14 cellular contexts compared by ENCODE assay signal in genomic region chr5:66830636-66831035, GRCh38.
DNase-seq lines count a peak whose midpoint lies in the region; ATAC-seq and TF ChIP-seq lines count a peak whose summit lies in the region.
"Had no signal": no experiment of that assay in that cellular context is flagged by ENCODE, and none has a peak within 500 bp of the region (broad histone marks: within the 10 kb centered on the region; RNA-seq: fewer than 3 reads in every experiment).

No MANE protein-coding gene starts in this region.

- H3K9me3 Mint-ChIP-seq in HFFc6 (no peaks in the 10 kb centered on the region), H9 (no peaks in the 10 kb centered on the region)
- H3K9me3 Mint-ChIP-seq: dendritic cell treated with granulocyte-macrophage colony-stimulating factor and Interleukin-4, amounts not matched to agents 40 ng/mL and 50 ng/mL, for 4 days had no signal

- H3K27ac ChIP-seq in VCaP (no peak overlapping the region), H9 (ENCODE audit: insufficient read length, low read depth, low read length) (no peak overlapping the region)
- H3K27ac ChIP-seq: Peyer's patch, WERI-Rb-1 had no signal

- no peak overlapping the region for H3T11ph ChIP-seq in H9 (ENCODE audit: low read length)

- H4K8ac ChIP-seq in H9 (replicated peaks; ENCODE audit: insufficient read length, low read depth, low read length): no peak overlapping the region

- H2BK5ac ChIP-seq in H9 (ENCODE audit: insufficient read length, low read length): no peak overlapping the region

- H2BK120ac ChIP-seq in H9 (ENCODE audit: low read depth, low read length, poor library complexity, severe bottlenecking): no peak overlapping the region

- H2BK12ac ChIP-seq in H9 (ENCODE audit: insufficient read length, low read depth, low read length): no peak overlapping the region

- H2AFZ ChIP-seq in H9 (ENCODE audit: low read length): no peak overlapping the region

- DNase-seq in COR-L47 (lab: John Stamatoyannopoulos, UW): peak; percentile 4
- no peak for DNase-seq in HFFc6
- DNase-seq in kidney tubule cell (ENCODE audit: low spot score): peak; percentile 11
- no peak for DNase-seq in EL
- no peak for DNase-seq in stimulated activated CD4-positive, alpha-beta T cell treated with anti-CD3 and anti-CD28 coated beads, Interleukin-4, amount 100 ng/mL, for 1 hour
- DNase-seq in H9: no peak
- DNase-seq: activated gamma-delta T cell treated with Interleukin-2 at 50 U/mL for 16 hours, DMS79 treated with DMSO at 0.1 percent for 48 hours, NCI-H2029 treated with DMSO at 0.1 percent for 48 hours, Peyer's patch, WERI-Rb-1 had no signal

- H2BK15ac ChIP-seq in H9 (ENCODE audit: low read depth, low read length): no peak overlapping the region

- no peak overlapping the region for H3K9ac ChIP-seq in H9 (ENCODE audit: extremely low read depth, insufficient read length, low read length)

- no peak overlapping the region for H3K4ac ChIP-seq in H9 (ENCODE audit: low read depth, low read length)

- no peak overlapping the region for H3K4me3 Mint-ChIP-seq in HFFc6
- H3K4me3 Mint-ChIP-seq in H9: no peak overlapping the region
- H3K4me3 Mint-ChIP-seq: dendritic cell treated with granulocyte-macrophage colony-stimulating factor and Interleukin-4, amounts not matched to agents 40 ng/mL and 50 ng/mL, for 4 days had no signal

- no peaks in the 10 kb centered on the region for H4K20me1 ChIP-seq in H9 (ENCODE audit: control insufficient read depth, insufficient read depth, insufficient read length)

- no peak overlapping the region for H4K5ac ChIP-seq in H9 (ENCODE audit: insufficient read length, low read depth, low read length)

- no peak overlapping the region for H2AK5ac ChIP-seq in H9 (ENCODE audit: insufficient read length, low read length)

- no peaks in the 10 kb centered on the region for H3K79me1 ChIP-seq in H9 (ENCODE audit: insufficient read depth, low read depth, low read length, poor library complexity, severe bottlenecking)

- no peak overlapping the region for H3K4me2 ChIP-seq in H9 (ENCODE audit: insufficient read depth, insufficient read length, low read length)

- peaks cover 23% of the 10 kb centered on the region for H3K4me1 Mint-ChIP-seq in HFFc6 (ENCODE audit: low read depth)
- H3K4me1 Mint-ChIP-seq in H9: peaks cover 45 to 51% of the 10 kb centered on the region in 2 experiments

- H4K91ac ChIP-seq in H9 (ENCODE audit: insufficient read length, low read depth, low read length): no peak overlapping the region

- H3K23me2 ChIP-seq in H9 (ENCODE audit: insufficient read length, low read depth, low read length, poor library complexity, severe bottlenecking): peaks cover 12% of the 10 kb centered on the region

- no peaks in the 10 kb centered on the region for H3K79me2 ChIP-seq in H9 (ENCODE audit: insufficient read depth, low read length)

- no peak overlapping the region for H3K23ac ChIP-seq in H9 (ENCODE audit: insufficient read length, low read depth, low read length)

- no CpG with 5 or more reads among the region's 1 CpG for WGBS in H9 (ENCODE audit: extremely low coverage, insufficient read length, low lambda C conversion rate)

- no peaks in the 10 kb centered on the region for H3K27me3 ChIP-seq in H9 (ENCODE audit: insufficient read depth, low read length)
- H3K27me3 ChIP-seq: Peyer's patch had no signal

- H2BK20ac ChIP-seq in H9 (ENCODE audit: low read depth, low read length, poor library complexity, severe bottlenecking): no peak overlapping the region

- H3K14ac ChIP-seq in H9 (ENCODE audit: insufficient read depth, low read length): no peak overlapping the region

- H3K27ac Mint-ChIP-seq in HFFc6 (no peak overlapping the region), H9 (no peak overlapping the region)
- H3K27ac Mint-ChIP-seq: dendritic cell treated with granulocyte-macrophage colony-stimulating factor and Interleukin-4, amounts not matched to agents 40 ng/mL and 50 ng/mL, for 4 days had no signal

- no peaks in the 10 kb centered on the region; the same call in 1 of the 2 replicates for H3K4me1 ChIP-seq in H9 (ENCODE audit: insufficient read depth, low read length)
- H3K4me1 ChIP-seq: Peyer's patch had no signal

- ATAC-seq in HG03520 (IDR thresholded peaks at IDR 0.05; ENCODE audit: unreplicated experiment): no peak

- no peak overlapping the region for H3K18ac ChIP-seq in H9 (ENCODE audit: insufficient read length, low read depth, low read length)

- TF ChIP-seq CTCF in HFFc6 (IDR thresholded peaks at IDR 0.05) (peak; percentile 55), VCaP (conservative IDR thresholded peaks at IDR 0.05) (peak; percentile 72), H9 (conservative IDR thresholded peaks at IDR 0.05) (no peak)

- H3K27me3 Mint-ChIP-seq in HFFc6 (ENCODE audit: insufficient read depth) (peaks cover 20% of the 10 kb centered on the region), H9 (ENCODE audit: low read depth) (peaks cover 9% of the 10 kb centered on the region)

- H3K36me3 Mint-ChIP-seq in HFFc6 (ENCODE audit: low read depth) (no peaks in the 10 kb centered on the region), H9 (ENCODE audit: insufficient read depth in 1 of 3, low read depth in 3 of 3) (no peaks in the 10 kb centered on the region)

- H3K56ac ChIP-seq in H9 (ENCODE audit: insufficient read length, low read depth, low read length): no peak overlapping the region

- no peaks in the 10 kb centered on the region for H3K9me3 ChIP-seq in H9 (ENCODE audit: control insufficient read depth, low read depth, low read length)
- H3K9me3 ChIP-seq: Peyer's patch had no signal

Comparison
In these comparisons a context has a peak if more than half of its experiments do, and no peak if none do; other contexts are left out.
1. DNase-seq: peak in COR-L47 (single experiment) and kidney tubule cell (single experiment); none in HFFc6 (single experiment), EL (single experiment), stimulated activated CD4-positive, alpha-beta T cell treated with anti-CD3 and anti-CD28 coated beads, Interleukin-4, amount 100 ng/mL, for 1 hour (single experiment) and H9 (single experiment).